In genomic region chr16:70470141-70470926, GRCh38 we compare ENCODE assay signal across 15 cellular contexts.
"Had no signal": no experiment of that assay in that cellular context is flagged by ENCODE, and none has a peak within 500 bp of the region (broad histone marks: within the 10 kb centered on the region; RNA-seq: fewer than 3 reads in every experiment).

No MANE protein-coding gene starts in this region.

- H3K27me3 Mint-ChIP-seq: activated B cell treated with CpG ODN at 0.5 μM for 24 hours; activated CD4-positive, alpha-beta T cell treated with anti-CD3 and anti-CD28 coated beads, Interleukin-2, amount 10 ng/mL, durations not matched to agents 24 days and 14 days; activated T-helper 17 cell treated with anti-CD3 and anti-CD28 coated beads, Interleukin-2, amount 50 U/mL, for 72 hours had no signal

- ATAC-seq: activated T-helper 17 cell treated with anti-CD3 and anti-CD28 coated beads, Interleukin-2, amount 50 U/mL, for 72 hours had no signal

- H3K79me2 ChIP-seq: parathyroid adenoma had no signal

- H3K4me1 ChIP-seq: heart right ventricle, parathyroid adenoma, thyroid gland, vagina had no signal

- H2AFZ ChIP-seq: parathyroid adenoma had no signal

- H3K9me3 Mint-ChIP-seq: activated B cell treated with CpG ODN at 0.5 μM for 24 hours; activated CD4-positive, alpha-beta T cell treated with anti-CD3 and anti-CD28 coated beads, Interleukin-2, amount 10 ng/mL, durations not matched to agents 24 days and 14 days; activated T-helper 17 cell treated with anti-CD3 and anti-CD28 coated beads, Interleukin-2, amount 50 U/mL, for 72 hours; T-helper 1 cell treated with Interleukin-12 subunit alpha and Interleukin-12 subunit beta and Interleukin-4 antibody, amounts not matched to agents 30 μg/mL and 1 μg/mL, for 36 hours had no signal

- H3K9ac ChIP-seq: parathyroid adenoma had no signal

- H3K4me3 ChIP-seq: heart right ventricle, lung, thyroid gland, vagina had no signal

- H3K4me3 Mint-ChIP-seq: activated B cell treated with CpG ODN at 0.5 μM for 24 hours; activated CD4-positive, alpha-beta T cell treated with anti-CD3 and anti-CD28 coated beads, Interleukin-2, amount 10 ng/mL, durations not matched to agents 24 days and 14 days; activated T-helper 17 cell treated with anti-CD3 and anti-CD28 coated beads, Interleukin-2, amount 50 U/mL, for 72 hours; T-helper 1 cell treated with Interleukin-12 subunit alpha and Interleukin-12 subunit beta and Interleukin-4 antibody, amounts not matched to agents 30 μg/mL and 1 μg/mL, for 36 hours had no signal

- DNase-seq: activated B cell treated with CpG ODN at 0.5 μM for 24 hours; activated CD4-positive, alpha-beta T cell treated with anti-CD3 and anti-CD28 coated beads, Interleukin-2, amount 10 ng/mL, durations not matched to agents 24 days and 14 days; activated naive CD4-positive, alpha-beta T cell treated with Interleukin-2 at 50 U/mL for 16 hours; cortex of kidney; effector CD8-positive, alpha-beta T cell; stimulated activated CD4-positive, alpha-beta T cell treated with anti-CD3 and anti-CD28 coated beads, Interleukin-12 subunit alpha, Interleukin-12 subunit beta, amount 100 ng/mL, for 4 hours; stimulated activated CD4-positive, alpha-beta T cell treated with anti-CD3 and anti-CD28 coated beads, Interleukin-2, amount 100 ng/mL, for 24 hours had no signal

- H3K9me3 ChIP-seq: heart right ventricle, thyroid gland, vagina had no signal

- H3K4me1 Mint-ChIP-seq: activated B cell treated with CpG ODN at 0.5 μM for 24 hours; activated CD4-positive, alpha-beta T cell treated with anti-CD3 and anti-CD28 coated beads, Interleukin-2, amount 10 ng/mL, durations not matched to agents 24 days and 14 days; activated T-helper 17 cell treated with anti-CD3 and anti-CD28 coated beads, Interleukin-2, amount 50 U/mL, for 72 hours had no signal

- H3K27ac Mint-ChIP-seq: activated B cell treated with CpG ODN at 0.5 μM for 24 hours; activated CD4-positive, alpha-beta T cell treated with anti-CD3 and anti-CD28 coated beads, Interleukin-2, amount 10 ng/mL, durations not matched to agents 24 days and 14 days; T-helper 1 cell treated with Interleukin-12 subunit alpha and Interleukin-12 subunit beta and Interleukin-4 antibody, amounts not matched to agents 30 μg/mL and 1 μg/mL, for 36 hours had no signal

- H3K27ac ChIP-seq: epithelial cell of prostate, heart right ventricle, parathyroid adenoma, thyroid gland, vagina had no signal

- H3K27me3 ChIP-seq: heart right ventricle, thyroid gland, vagina had no signal
